ENCODE assay signal across 8 cellular contexts in genomic region chr17:78343099-78343432, GRCh38. TPM values are rescaled to one million over a fixed set of nuclear protein-coding genes. Genes with fewer than 3 reads are reported as not detected.
DNase-seq lines count a peak whose midpoint lies in the region; ATAC-seq and TF ChIP-seq lines count a peak whose summit lies in the region.

No MANE protein-coding gene starts in this region.

- POLR2A ChIA-PET in activated CD4-positive, alpha-beta T cell treated with anti-CD3 and anti-CD28 coated beads, Interleukin-2, amount 10 ng/mL, durations not matched to agents 7 days and 5 days (lab: Charles Lee) = no interaction called here
- POLR2A ChIA-PET in activated CD8-positive, alpha-beta T cell treated with anti-CD3 and anti-CD28 coated beads for 36 hours (lab: Charles Lee) = interaction anchor here (1.1 to 1.8 kb wide), 5 partner anchors 13 to 86 kb away, joined by 3 to 9 read pairs (median 5); no protein-coding TSS in a partner anchor
- POLR2A ChIA-PET in GM10248 (lab: Yijun Ruan, JAX) = no interaction called here

- ATAC-seq in activated CD8-positive, alpha-beta T cell treated with anti-CD3 and anti-CD28 coated beads for 36 hours = peak; percentile 16
- ATAC-seq in GM18858 (IDR thresholded peaks at IDR 0.05; ENCODE audit: unreplicated experiment) = no peak

- H3K36me3 ChIP-seq in prostate gland = no peaks in the 10 kb centered on the region

- peak overlapping the region; percentile 64 to 73 for H3K27ac ChIP-seq in prostate gland

- no peak for TF ChIP-seq CTCF in activated CD8-positive, alpha-beta T cell treated with anti-CD3 and anti-CD28 coated beads for 36 hours (IDR thresholded peaks at IDR 0.05)
- no peak for TF ChIP-seq CTCF in prostate gland (IDR thresholded peaks at IDR 0.05)
- no peak for TF ChIP-seq CTCF in GM10248 (IDR thresholded peaks at IDR 0.05; ENCODE audit: control extremely low read depth, extremely low read depth, low read depth, missing control alignments)

- no peaks in the 10 kb centered on the region for H3K9me3 ChIP-seq in prostate gland

- peak overlapping the region; percentile 91 for H3K27ac Mint-ChIP-seq in activated CD4-positive, alpha-beta T cell treated with anti-CD3 and anti-CD28 coated beads, Interleukin-2, amount 10 ng/mL, durations not matched to agents 7 days and 5 days
- peak overlapping the region; percentile 80 for H3K27ac Mint-ChIP-seq in activated CD8-positive, alpha-beta T cell treated with anti-CD3 and anti-CD28 coated beads for 36 hours

- no peaks in the 10 kb centered on the region for H3K27me3 Mint-ChIP-seq in activated CD4-positive, alpha-beta T cell treated with anti-CD3 and anti-CD28 coated beads, Interleukin-2, amount 10 ng/mL, durations not matched to agents 7 days and 5 days
- H3K27me3 Mint-ChIP-seq in activated CD8-positive, alpha-beta T cell treated with anti-CD3 and anti-CD28 coated beads for 36 hours = no peaks in the 10 kb centered on the region

- TF ChIP-seq POLR2A in prostate gland (IDR thresholded peaks at IDR 0.05) = no peak

- H3K36me3 Mint-ChIP-seq in activated CD4-positive, alpha-beta T cell treated with anti-CD3 and anti-CD28 coated beads, Interleukin-2, amount 10 ng/mL, durations not matched to agents 7 days and 5 days (ENCODE audit: low read depth) = no peaks in the 10 kb centered on the region
- H3K36me3 Mint-ChIP-seq in activated CD8-positive, alpha-beta T cell treated with anti-CD3 and anti-CD28 coated beads for 36 hours (ENCODE audit: low read depth) = no peaks in the 10 kb centered on the region

- no peak overlapping the region for H3K4me3 ChIP-seq in prostate gland

- WGBS in prostate gland = 20% methylated on average over 6 of the region's 6 CpGs

- CTCF ChIA-PET in activated CD4-positive, alpha-beta T cell treated with anti-CD3 and anti-CD28 coated beads, Interleukin-2, amount 10 ng/mL, durations not matched to agents 7 days and 5 days (lab: Charles Lee) = interaction anchor here (0.8 to 2.4 kb wide), 7 partner anchors 9 to 92 kb away, joined by 3 to 10 read pairs (median 4); no protein-coding TSS in a partner anchor
- CTCF ChIA-PET in activated CD8-positive, alpha-beta T cell treated with anti-CD3 and anti-CD28 coated beads for 36 hours (lab: Charles Lee) = interaction anchor here (0.6 to 2.1 kb wide), 4 partner anchors 18 to 93 kb away, joined by 3 to 7 read pairs (median 4); no protein-coding TSS in a partner anchor
- CTCF ChIA-PET in GM10248 (lab: Yijun Ruan, JAX) = interaction anchor here (1.1 to 9.7 kb wide), 2 partner anchors 17 to 34 kb away, joined by 3 to 64 read pairs; partner anchors contain the start of gene SOCS3

- H3K4me1 Mint-ChIP-seq in activated CD4-positive, alpha-beta T cell treated with anti-CD3 and anti-CD28 coated beads, Interleukin-2, amount 10 ng/mL, durations not matched to agents 7 days and 5 days = peaks cover 67% of the 10 kb centered on the region
- peaks cover 40% of the 10 kb centered on the region for H3K4me1 Mint-ChIP-seq in activated CD8-positive, alpha-beta T cell treated with anti-CD3 and anti-CD28 coated beads for 36 hours (ENCODE audit: low read depth)

- peaks cover 3% of the 10 kb centered on the region for H3K4me1 ChIP-seq in prostate gland (replicated peaks)

- H3K9me3 Mint-ChIP-seq in activated CD4-positive, alpha-beta T cell treated with anti-CD3 and anti-CD28 coated beads, Interleukin-2, amount 10 ng/mL, durations not matched to agents 7 days and 5 days = no peaks in the 10 kb centered on the region
- no peaks in the 10 kb centered on the region for H3K9me3 Mint-ChIP-seq in activated CD8-positive, alpha-beta T cell treated with anti-CD3 and anti-CD28 coated beads for 36 hours

- H3K4me3 Mint-ChIP-seq in activated CD4-positive, alpha-beta T cell treated with anti-CD3 and anti-CD28 coated beads, Interleukin-2, amount 10 ng/mL, durations not matched to agents 7 days and 5 days = peak overlapping the region; percentile 62
- peak overlapping the region; percentile 46 for H3K4me3 Mint-ChIP-seq in activated CD8-positive, alpha-beta T cell treated with anti-CD3 and anti-CD28 coated beads for 36 hours

- intact Hi-C loops in activated CD8-positive, alpha-beta T cell treated with anti-CD3 and anti-CD28 coated beads for 36 hours (cut with micrococcal nuclease) = no loop called here
- intact Hi-C loops in prostate gland (cut with DNase I) = no loop called here

- no peak for DNase-seq in activated CD4-positive, alpha-beta T cell treated with anti-CD3 and anti-CD28 coated beads, Interleukin-2, amount 10 ng/mL, durations not matched to agents 7 days and 5 days
- DNase-seq in activated CD4-positive, alpha-beta T cell treated with anti-CD3 and anti-CD28 coated beads, Interleukin-2, amount 50 U/mL, for 4 hours = no peak
- DNase-seq in activated CD8-positive, alpha-beta T cell treated with anti-CD3 and anti-CD28 coated beads for 36 hours = no peak
- DNase-seq in fibroblast of the conjunctiva (ENCODE audit: low read depth) (peak; percentile 88), prostate gland (ENCODE audit: low spot score) (no peak), GM10248 (ENCODE audit: extremely low spot score) (no peak), NCI-H526 (lab: John Stamatoyannopoulos, UW) (no peak)

- no peaks in the 10 kb centered on the region for H3K27me3 ChIP-seq in prostate gland (replicated peaks; ENCODE audit: insufficient read depth)

RNA-seq across cellular contexts. Expression of gene SOCS3, which starts 16.8 kb away (rescaled TPM):
- 10 to 100 TPM; 22.2 to 24.4 TPM for total RNA-seq in activated CD4-positive, alpha-beta T cell treated with anti-CD3 and anti-CD28 coated beads, Interleukin-2, amount 10 ng/mL, durations not matched to agents 7 days and 5 days
- 10 to 100 TPM; 48.6 to 49.1 TPM for total RNA-seq in activated CD8-positive, alpha-beta T cell treated with anti-CD3 and anti-CD28 coated beads for 36 hours
- 10 to 100 TPM; 10.6 to 59.6 TPM for total RNA-seq in prostate gland

RNA-seq across cellular contexts. Expression of gene PGS1, which starts 35.4 kb away (rescaled TPM):
- 10 to 100 TPM; 71.1 to 78.3 TPM for total RNA-seq in activated CD4-positive, alpha-beta T cell treated with anti-CD3 and anti-CD28 coated beads, Interleukin-2, amount 10 ng/mL, durations not matched to agents 7 days and 5 days
- 10 to 100 TPM; 42.1 to 43.3 TPM for total RNA-seq in activated CD8-positive, alpha-beta T cell treated with anti-CD3 and anti-CD28 coated beads for 36 hours
- total RNA-seq in prostate gland = 10 to 100 TPM; 29.2 to 57.4 TPM
